17 cellular contexts compared by ENCODE assay signal in the genomic region with DNA sequence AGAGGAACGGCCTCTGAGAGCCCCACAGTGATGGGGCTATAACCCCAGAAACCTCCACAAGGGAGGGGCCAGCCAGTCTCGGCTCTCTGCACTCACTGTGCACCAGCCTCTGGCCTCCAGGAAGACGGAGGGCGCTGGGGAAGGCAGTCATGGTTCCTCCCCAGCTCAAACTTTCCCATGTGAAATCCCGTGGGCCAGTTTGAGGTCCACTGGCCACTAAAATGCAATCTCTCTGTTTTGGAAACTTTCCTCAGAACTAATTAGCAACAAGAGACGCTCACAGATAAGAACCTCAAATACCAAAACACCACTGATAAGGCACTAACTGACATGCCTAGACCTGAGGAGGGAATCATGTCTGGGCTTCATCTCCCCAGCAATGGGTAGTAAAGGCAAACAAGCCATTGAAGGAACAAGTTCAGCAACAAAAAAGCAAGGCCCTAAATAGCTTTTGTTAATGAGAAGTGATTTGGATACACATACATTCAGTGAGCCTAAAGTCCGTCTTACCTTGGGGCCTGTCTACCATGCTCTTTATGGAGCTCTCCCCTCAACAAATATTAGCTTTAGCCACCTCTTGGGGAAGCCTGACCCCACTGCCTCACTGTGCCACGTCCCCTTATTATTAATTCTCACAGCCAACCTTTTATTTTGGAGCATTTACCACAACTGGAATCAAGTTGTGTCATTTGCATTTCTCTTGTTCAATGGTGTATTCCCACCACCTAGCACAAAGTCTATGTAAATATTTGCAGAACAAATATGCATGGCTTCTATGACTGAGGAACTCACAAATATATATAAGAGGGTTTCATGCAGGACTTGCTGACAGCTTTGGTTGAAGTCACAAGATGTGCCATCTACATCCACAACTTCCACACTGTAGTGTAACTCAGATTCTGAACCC. TPM values are rescaled to one million over a fixed set of nuclear protein-coding genes. Genes with fewer than 3 reads are reported as not detected.
DNase-seq lines count a peak whose midpoint lies in the region; ATAC-seq, FAIRE-seq and TF ChIP-seq lines count a peak whose summit lies in the region.
"Had no signal": no experiment of that assay in that cellular context is flagged by ENCODE, and none has a peak within 500 bp of the region (broad histone marks: within the 10 kb centered on the region; RNA-seq: fewer than 3 reads in every experiment).

No MANE protein-coding gene starts in this region.

- no peak overlapping the region for H3K4ac ChIP-seq in neuronal stem cell (ENCODE audit: low read length)

- H2AK5ac ChIP-seq in neuronal stem cell (ENCODE audit: low read depth, low read length): peak overlapping the region; percentile 47

- H3K18ac ChIP-seq in neuronal stem cell (ENCODE audit: low read length): no peak overlapping the region

- H3K27ac ChIP-seq in astrocyte (ENCODE audit: low read depth, low read length) (no peak overlapping the region), neuronal stem cell (replicated peaks; ENCODE audit: low read length) (no peak overlapping the region)
- H3K27ac ChIP-seq: adrenal gland had no signal

- H3K36me3 Mint-ChIP-seq in astrocyte (ENCODE audit: low read depth, unreplicated experiment): peaks cover 2% of the 10 kb centered on the region

- H2BK5ac ChIP-seq in neuronal stem cell (ENCODE audit: low read length): no peak overlapping the region

- peak; percentile 60 for ATAC-seq in HG02588 (IDR thresholded peaks at IDR 0.05; ENCODE audit: unreplicated experiment)
- ATAC-seq: Right ventricle myocardium inferior had no signal

- H2BK120ac ChIP-seq in neuronal stem cell (ENCODE audit: low read depth, low read length): no peak overlapping the region

- H3K9me3 ChIP-seq in astrocyte (ENCODE audit: insufficient read depth, low read depth, low read length) (no peaks in the 10 kb centered on the region), neuronal stem cell (replicated peaks in 1 of 2; ENCODE audit: control insufficient read depth in 2 of 2, insufficient read depth in 1 of 2, low read depth in 1 of 2, low read length in 2 of 2) (peaks cover 0 to 7% of the 10 kb centered on the region in 2 donors)
- H3K9me3 ChIP-seq: adrenal gland had no signal

- H3K14ac ChIP-seq in neuronal stem cell (ENCODE audit: low read length): no peak overlapping the region

- H3K79me1 ChIP-seq in neuronal stem cell (ENCODE audit: low read depth, low read length): no peaks in the 10 kb centered on the region

- H2AFZ ChIP-seq in astrocyte (ENCODE audit: low read depth, low read length): no peak overlapping the region
- H2AFZ ChIP-seq in neuronal stem cell (ENCODE audit: low read length): no peak overlapping the region

- TF ChIP-seq CTCF in astrocyte (IDR thresholded peaks at IDR 0.05; ENCODE audit: insufficient read depth, low read depth, low read length): no peak

- no peaks in the 10 kb centered on the region for H3K9me3 Mint-ChIP-seq in astrocyte (ENCODE audit: unreplicated experiment)
- H3K9me3 Mint-ChIP-seq: dendritic cell treated with granulocyte-macrophage colony-stimulating factor and Interleukin-4, amounts not matched to agents 40 ng/mL and 50 ng/mL, for 4 days had no signal

- peak overlapping the region; percentile 50 for H3K4me3 Mint-ChIP-seq in astrocyte (ENCODE audit: unreplicated experiment)
- H3K4me3 Mint-ChIP-seq: dendritic cell treated with granulocyte-macrophage colony-stimulating factor and Interleukin-4, amounts not matched to agents 40 ng/mL and 50 ng/mL, for 4 days had no signal

- peaks cover 2% of the 10 kb centered on the region for H3K4me1 Mint-ChIP-seq in astrocyte (ENCODE audit: low read depth, unreplicated experiment)

- H3K4me2 ChIP-seq in astrocyte (ENCODE audit: low read length): no peak overlapping the region
- H3K4me2 ChIP-seq in neuronal stem cell (ENCODE audit: insufficient read depth, low read length, poor library complexity, severe bottlenecking): no peak overlapping the region

- H2BK12ac ChIP-seq in neuronal stem cell (ENCODE audit: low read length): no peak overlapping the region

- DNase-seq in NCI-H1417 (lab: John Stamatoyannopoulos, UW) (peak in 2 of 3 experiments; percentile 9 to 36), NCI-H1417 treated with DMSO at 0.1 percent for 48 hours (lab: John Stamatoyannopoulos, UW) (no peak), astrocyte (ENCODE audit: low read depth) (peak; percentile 30), neuronal stem cell (ENCODE audit: low spot score) (no peak), SHP77 treated with DMSO at 0.1 percent for 48 hours (lab: John Stamatoyannopoulos, UW) (no peak), middle frontal gyrus (ENCODE audit: extremely low spot score, low spot score) (no peak)
- DNase-seq in activated effector memory CD4-positive, alpha-beta T cell treated with Interleukin-2 at 50 U/mL for 16 hours: no peak
- DNase-seq: 8988T, adrenal gland, kidney glomerular epithelial cell, NCI-H2227 treated with DMSO at 0.1 percent for 48 hours, nucleus accumbens had no signal

- no peak overlapping the region for H3K23ac ChIP-seq in neuronal stem cell (ENCODE audit: low read depth, low read length, poor library complexity)

- H3K27me3 Mint-ChIP-seq in astrocyte (ENCODE audit: low read depth, unreplicated experiment): no peaks in the 10 kb centered on the region

- no peak for FAIRE-seq in astrocyte (lab: Jason Lieb, UNC)
- FAIRE-seq: frontal cortex, GM12891 had no signal

- H3K9ac ChIP-seq in astrocyte (ENCODE audit: low read length): no peak overlapping the region
- no peak overlapping the region for H3K9ac ChIP-seq in neuronal stem cell (ENCODE audit: low read depth, low read length, poor library complexity)

- H4K8ac ChIP-seq in neuronal stem cell (ENCODE audit: low read depth, low read length): no peak overlapping the region

- H3K27ac Mint-ChIP-seq in astrocyte (ENCODE audit: unreplicated experiment): no peak overlapping the region
- H3K27ac Mint-ChIP-seq: dendritic cell treated with granulocyte-macrophage colony-stimulating factor and Interleukin-4, amounts not matched to agents 40 ng/mL and 50 ng/mL, for 4 days had no signal

- H4K91ac ChIP-seq in neuronal stem cell (ENCODE audit: low read depth, low read length, poor library complexity): no peak overlapping the region

- no peak overlapping the region for H2BK15ac ChIP-seq in neuronal stem cell (ENCODE audit: low read length)

- H3K4me1 ChIP-seq in astrocyte (ENCODE audit: insufficient read depth, low read length) (no peaks in the 10 kb centered on the region), neuronal stem cell (ENCODE audit: control insufficient read depth in 2 of 2, insufficient read depth in 1 of 2, low read depth in 1 of 2, low read length in 2 of 2) (peaks cover 0 to 6% of the 10 kb centered on the region in 2 donors)
- H3K4me1 ChIP-seq: adrenal gland had no signal

- no peaks in the 10 kb centered on the region for H3K79me2 ChIP-seq in astrocyte (ENCODE audit: insufficient read depth, low read length)

- no peak overlapping the region for H3K4me3 ChIP-seq in astrocyte (ENCODE audit: insufficient read depth, low read depth, low read length)
- H3K4me3 ChIP-seq in neuronal stem cell (ENCODE audit: low read length in 2 of 2): no peak overlapping the region
- H3K4me3 ChIP-seq: adrenal gland had no signal

- WGBS in neuronal stem cell (ENCODE audit: extremely low coverage in 2 of 2, insufficient read length in 2 of 2, insufficient replicate concordance in 1 of 2), 2 donors: no CpG with 5 or more reads among the region's 8 CpGs

- no peaks in the 10 kb centered on the region for H3K27me3 ChIP-seq in astrocyte (ENCODE audit: insufficient read depth, low read length)
- H3K27me3 ChIP-seq in neuronal stem cell (ENCODE audit: control insufficient read depth in 3 of 3, insufficient read depth in 3 of 3, low read depth in 1 of 3, low read length in 3 of 3): no peaks in the 10 kb centered on the region
- H3K27me3 ChIP-seq: adrenal gland had no signal

- no peaks in the 10 kb centered on the region for H4K20me1 ChIP-seq in astrocyte (ENCODE audit: insufficient read depth, low read length)

- H3K36me3 ChIP-seq in astrocyte (ENCODE audit: insufficient read depth, low read length) (no peaks in the 10 kb centered on the region), neuronal stem cell (replicated peaks in 1 of 2; ENCODE audit: control insufficient read depth in 2 of 2, insufficient read depth in 2 of 2, low read length in 2 of 2) (no peaks in the 10 kb centered on the region)
- H3K36me3 ChIP-seq: adrenal gland had no signal

RNA-seq across cellular contexts. Expression of a gene that starts 56.1 kb away (rescaled TPM):
- 38.4 and 40.5 TPM in 2 replicates for total RNA-seq in astrocyte
- 13.5 TPM for polyA plus RNA-seq in neuronal stem cell (2013, experiment 1 of 2)
- 14.2 TPM for polyA plus RNA-seq in neuronal stem cell (2013, experiment 2 of 2)

Comparison
In these comparisons a context has a peak if more than half of its experiments do, and no peak if none do; other contexts are left out.
1. DNase-seq: peak in NCI-H1417 (2 of 3) and astrocyte (single experiment); none in NCI-H1417 treated with DMSO at 0.1 percent for 48 hours (single experiment), neuronal stem cell (single experiment), activated effector memory CD4-positive, alpha-beta T cell treated with Interleukin-2 at 50 U/mL for 16 hours (single experiment), SHP77 treated with DMSO at 0.1 percent for 48 hours (single experiment) and middle frontal gyrus (single experiment).